Comparison of ENCODE assay signal across 10 cellular contexts in genomic region chr19:18898533-18899408, GRCh38. TPM values are rescaled to one million over a fixed set of nuclear protein-coding genes. Genes with fewer than 3 reads are reported as not detected.
"Had no signal": no experiment of that assay in that cellular context is flagged by ENCODE, and none has a peak within 500 bp of the region (broad histone marks: within the 10 kb centered on the region; RNA-seq: fewer than 3 reads in every experiment).

No MANE protein-coding gene starts in this region.

- H3K27ac ChIP-seq: left ventricle myocardium inferior, stomach had no signal

- H3K9me3 ChIP-seq: left ventricle myocardium inferior, stomach had no signal

- H3K9me3 Mint-ChIP-seq: activated CD4-positive, alpha-beta T cell treated with anti-CD3 and anti-CD28 coated beads, Interleukin-2, amount 10 ng/mL, durations not matched to agents 24 days and 14 days; activated naive CD4-positive, alpha-beta T cell treated with anti-CD3 and anti-CD28 coated beads, Interleukin-2, amount 10 ng/mL, durations not matched to agents 7 days and 5 days; activated T-helper 17 cell treated with anti-CD3 and anti-CD28 coated beads, Interleukin-2, amount 50 U/mL, for 72 hours; central memory CD8-positive, alpha-beta T cell; endodermal cell had no signal

- ATAC-seq: activated T-helper 17 cell treated with anti-CD3 and anti-CD28 coated beads, Interleukin-2, amount 50 U/mL, for 72 hours had no signal

- H3K4me3 ChIP-seq: left ventricle myocardium inferior, stomach had no signal

- H3K27ac Mint-ChIP-seq: activated CD4-positive, alpha-beta T cell treated with anti-CD3 and anti-CD28 coated beads, Interleukin-2, amount 10 ng/mL, durations not matched to agents 24 days and 14 days; activated naive CD4-positive, alpha-beta T cell treated with anti-CD3 and anti-CD28 coated beads, Interleukin-2, amount 10 ng/mL, durations not matched to agents 7 days and 5 days; activated T-helper 17 cell treated with anti-CD3 and anti-CD28 coated beads, Interleukin-2, amount 50 U/mL, for 72 hours; endodermal cell had no signal

- DNase-seq: activated CD4-positive, alpha-beta T cell treated with anti-CD3 and anti-CD28 coated beads, Interleukin-2, amount 10 ng/mL, durations not matched to agents 24 days and 14 days; activated naive CD4-positive, alpha-beta T cell treated with anti-CD3 and anti-CD28 coated beads, Interleukin-2, amount 10 ng/mL, durations not matched to agents 7 days and 5 days; endodermal cell; left ventricle myocardium inferior; mesenchymal stem cell; retina; stomach; T-helper 1 cell had no signal

- H3K4me3 Mint-ChIP-seq: activated CD4-positive, alpha-beta T cell treated with anti-CD3 and anti-CD28 coated beads, Interleukin-2, amount 10 ng/mL, durations not matched to agents 24 days and 14 days; activated naive CD4-positive, alpha-beta T cell treated with anti-CD3 and anti-CD28 coated beads, Interleukin-2, amount 10 ng/mL, durations not matched to agents 7 days and 5 days; activated T-helper 17 cell treated with anti-CD3 and anti-CD28 coated beads, Interleukin-2, amount 50 U/mL, for 72 hours; endodermal cell had no signal

- H3K4me1 Mint-ChIP-seq: endodermal cell had no signal

RNA-seq across cellular contexts. Expression of gene CERS1, which starts 2.8 kb away (rescaled TPM):
- total RNA-seq: activated T-helper 17 cell treated with anti-CD3 and anti-CD28 coated beads, Interleukin-2, amount 50 U/mL, for 72 hours had no signal
